ENCODE assay signal across 30 cellular contexts in the genomic region with DNA sequence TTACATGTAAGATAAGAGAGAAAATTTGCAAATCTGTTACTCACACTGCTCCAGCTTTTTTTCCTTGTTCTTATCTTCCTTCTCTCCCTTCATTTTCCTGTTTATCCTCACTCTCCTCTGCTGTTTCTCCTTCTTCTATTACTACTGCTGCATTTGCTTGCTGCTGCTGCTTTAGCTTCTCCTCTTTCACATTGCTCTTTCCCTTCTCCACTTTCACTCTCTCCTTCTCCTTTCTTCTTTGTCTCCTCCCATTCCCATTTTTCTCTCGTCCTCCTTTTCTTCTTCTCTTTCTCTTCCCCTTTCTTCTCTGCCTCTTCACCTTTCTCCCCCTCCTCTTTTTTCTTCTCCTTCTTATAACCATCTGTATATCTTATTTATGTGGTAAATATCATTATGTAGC.
"Had no signal": no experiment of that assay in that cellular context is flagged by ENCODE, and none has a peak within 500 bp of the region (broad histone marks: within the 10 kb centered on the region; RNA-seq: fewer than 3 reads in every experiment).

No MANE protein-coding gene starts in this region.

- H3K36me3 ChIP-seq: ascending aorta, cardiac muscle cell, Peyer's patch had no signal

- H3K27me3 ChIP-seq: ascending aorta, cardiac muscle cell, Peyer's patch had no signal

- H3K27ac ChIP-seq: ascending aorta, cardiac muscle cell, coronary artery, Peyer's patch, VCaP had no signal

- H3K9me3 ChIP-seq: ascending aorta, Peyer's patch had no signal

- DNase-seq: activated CD4-positive, alpha-beta memory T cell treated with anti-CD3 and anti-CD28 coated beads, Interleukin-2, amount 10 ng/mL, durations not matched to agents 7 days and 5 days; activated CD4-positive, alpha-beta T cell treated with anti-CD3 and anti-CD28 coated beads for 1 hour; activated CD4-positive, alpha-beta T cell treated with anti-CD3 and anti-CD28 coated beads for 48 hours; activated CD4-positive, CD25-positive, alpha-beta regulatory T cell; activated CD8-positive, alpha-beta memory T cell treated with anti-CD3 and anti-CD28 coated beads for 24 hours; activated gamma-delta T cell; activated naive CD4-positive, alpha-beta T cell treated with Interleukin-2 at 50 U/mL for 16 hours; activated naive CD8-positive, alpha-beta T cell treated with anti-CD3 and anti-CD28 coated beads, Interleukin-2, amount 10 ng/mL, durations not matched to agents 7 days and 5 days; activated T-cell treated with anti-CD3 and anti-CD28 coated beads, Interleukin-2, amount 50 U/mL, for 24 hours; amygdala; KG1; MM.1S; MV-4-11; NCI-H1092; NCI-H187 treated with DMSO at 0.1 percent for 48 hours; NCI-H2081; NCI-H345; NCI-H524 treated with DMSO at 0.1 percent for 48 hours; NCI-H82; Peyer's patch; RPMI8226; SIG-M5; SW 1271; T-helper 1 cell; T-helper 2 cell; T-helper 9 cell had no signal

- H3K4me1 ChIP-seq: ascending aorta, Peyer's patch had no signal

- H3K4me3 ChIP-seq: ascending aorta, cardiac muscle cell, coronary artery, Peyer's patch had no signal
